In the genomic region with DNA sequence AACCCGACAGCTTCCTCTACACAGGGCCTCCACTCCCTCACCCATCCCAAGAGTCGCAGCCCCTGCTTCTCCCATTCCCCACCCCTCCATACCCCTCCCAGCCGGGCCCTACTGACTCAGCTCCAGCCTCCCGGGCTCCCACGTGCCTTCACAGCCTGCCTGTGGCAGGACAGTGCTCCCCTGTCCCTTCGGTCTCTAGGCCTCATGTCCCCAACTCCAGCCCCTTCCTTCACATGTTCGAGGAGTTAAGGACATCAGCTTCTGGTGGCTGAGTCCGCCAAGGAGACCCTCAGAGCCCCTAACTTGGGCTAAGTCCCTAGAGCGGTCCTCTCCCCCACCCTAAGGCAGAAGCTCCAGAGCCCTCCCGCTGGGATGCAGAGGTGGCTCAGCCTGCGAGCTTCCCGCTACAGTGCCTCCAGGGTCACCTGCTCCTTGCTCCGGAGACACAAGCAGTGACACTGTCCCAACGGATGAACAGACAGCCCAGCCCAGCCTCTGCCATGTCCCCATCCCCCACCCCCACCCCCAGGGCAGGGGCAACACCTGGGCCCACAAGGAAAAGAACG, we compare ENCODE assay signal across 9 cellular contexts. TPM values are rescaled to one million over a fixed set of nuclear protein-coding genes. Genes with fewer than 3 reads are reported as not detected.
DNase-seq lines count a peak whose midpoint lies in the region; ATAC-seq, FAIRE-seq and TF ChIP-seq lines count a peak whose summit lies in the region.
"Had no signal": no experiment of that assay in that cellular context is flagged by ENCODE, and none has a peak within 500 bp of the region (broad histone marks: within the 10 kb centered on the region; RNA-seq: fewer than 3 reads in every experiment).

No MANE protein-coding gene starts in this region.

- no peak for DNase-seq in activated CD4-positive, alpha-beta T cell treated with anti-CD3 and anti-CD28 coated beads for 36 hours
- DNase-seq in activated CD4-positive, alpha-beta T cell treated with anti-CD3 and anti-CD28 coated beads, Interleukin-2, amount 50 U/mL, for 4 hours: no peak
- peak; percentile 61 for DNase-seq in astrocyte of the hippocampus (ENCODE audit: low read depth, low spot score)
- no peak for DNase-seq in HepG2 (ENCODE audit: low spot score)
- peak in 1 of 2 donors; percentile 83 for DNase-seq in tibial artery
- no peak for DNase-seq in ACHN

- H4K20me1 ChIP-seq in HepG2 (ENCODE audit: insufficient read depth, low read length): no peaks in the 10 kb centered on the region; the same call in 1 of the 2 replicates

- no TSS peak for BruUV-seq in HepG2 (replicated peaks; lab: Mats Ljungman, UMichigan)

- no peak for FAIRE-seq in HepG2 (lab: Jason Lieb, UNC)

- H3K9me3 ChIP-seq in HepG2 (ENCODE audit: low read length) (no peaks in the 10 kb centered on the region), tibial artery (no peaks in the 10 kb centered on the region)

- H3K4me1 Mint-ChIP-seq in activated CD4-positive, alpha-beta T cell treated with anti-CD3 and anti-CD28 coated beads for 36 hours: peaks cover 47% of the 10 kb centered on the region

- H3K79me2 ChIP-seq in HepG2 (ENCODE audit: insufficient read depth, low read length): no peaks in the 10 kb centered on the region

- in situ Hi-C loops in HepG2 (cut with HindIII; ENCODE audit: extremely low pct_ligation_motif_present, low pct_unique_long_range_greater_than_20kb) (no loop called here), ACHN (cut with HindIII; ENCODE audit: low pct_ligation_motif_present, low pct_unique_long_range_greater_than_20kb, low sequenced_read_pairs) (no loop called here)

- no peak for TF ChIP-seq POLR2A in HepG2 (IDR thresholded peaks at IDR 0.05; ENCODE audit: insufficient read depth in 1 of 2, low read depth in 2 of 2, low read length in 2 of 2)

- no peaks in the 10 kb centered on the region for H3K9me3 Mint-ChIP-seq in activated CD4-positive, alpha-beta T cell treated with anti-CD3 and anti-CD28 coated beads for 36 hours (ENCODE audit: low read depth)

- no peak overlapping the region for H2AFZ ChIP-seq in HepG2 (ENCODE audit: low read length)

- ATAC-seq in activated CD4-positive, alpha-beta T cell treated with anti-CD3 and anti-CD28 coated beads for 36 hours: no peak
- ATAC-seq in HepG2 (peak; percentile 9; the same call in 1 of the 3 replicates), GM19395 (IDR thresholded peaks at IDR 0.05; ENCODE audit: unreplicated experiment) (no peak), HG03097 (IDR thresholded peaks at IDR 0.05; ENCODE audit: low FRiP score, unreplicated experiment) (no peak)

- H3K9ac ChIP-seq in HepG2 (ENCODE audit: insufficient read depth, low read depth, low read length): no peak overlapping the region

- peaks cover 10 to 70% of the 10 kb centered on the region in 2 experiments; a peak in 4 of 5 replicates for H3K27me3 ChIP-seq in HepG2 (ENCODE audit: control insufficient read depth in 1 of 2, insufficient read depth in 2 of 2, low read length in 2 of 2)
- no peaks in the 10 kb centered on the region for H3K27me3 ChIP-seq in tibial artery

- POLR2A ChIA-PET in activated CD4-positive, alpha-beta T cell treated with anti-CD3 and anti-CD28 coated beads for 36 hours (lab: Charles Lee): interaction anchor here (0.5 kb wide), 1 partner anchor 12 kb away, joined by 6 read pairs; no protein-coding TSS in a partner anchor
- POLR2A ChIA-PET in HepG2 (lab: Yijun Ruan, JAX): interaction anchor here (1.3 to 2.0 kb wide), 3 partner anchors 15 to 184 kb away, joined by 3 to 8 read pairs (median 4); a partner anchor contains a TSS

- H3K27ac ChIP-seq in HepG2 (ENCODE audit: extremely low read length, insufficient read depth, low read length): no peak overlapping the region
- peak overlapping the region; percentile 95 to 98 for H3K27ac ChIP-seq in tibial artery

- H3K27ac Mint-ChIP-seq in activated CD4-positive, alpha-beta T cell treated with anti-CD3 and anti-CD28 coated beads for 36 hours: no peak overlapping the region

- H3K36me3 Mint-ChIP-seq in activated CD4-positive, alpha-beta T cell treated with anti-CD3 and anti-CD28 coated beads for 36 hours (ENCODE audit: low read depth): no peaks in the 10 kb centered on the region

- H3K4me3 Mint-ChIP-seq in activated CD4-positive, alpha-beta T cell treated with anti-CD3 and anti-CD28 coated beads for 36 hours: peak overlapping the region; percentile 17

- no peak for TF ChIP-seq EP300 in HepG2 (IDR thresholded peaks at IDR 0.05; ENCODE audit: low read depth in 2 of 2, low read length in 2 of 2)
- TF ChIP-seq EP300 in HepG2 (CRISPR knock-in tag; IDR thresholded peaks at IDR 0.05; ENCODE audit: borderline replicate concordance): no peak

- 7% methylated on average over 11 of the region's 15 CpGs for WGBS in HepG2 (ENCODE audit: low lambda C conversion rate)

- H3K27me3 Mint-ChIP-seq in activated CD4-positive, alpha-beta T cell treated with anti-CD3 and anti-CD28 coated beads for 36 hours: peaks cover 47% of the 10 kb centered on the region

- TF ChIP-seq CTCF in HepG2 (CRISPR knock-in tag; IDR thresholded peaks at IDR 0.05) (no peak), tibial artery (IDR thresholded peaks at IDR 0.05) (no peak)

- peaks cover 84% of the 10 kb centered on the region for H3K4me1 ChIP-seq in HepG2 (ENCODE audit: insufficient read depth, low read length)
- H3K4me1 ChIP-seq in tibial artery: peaks cover 6 to 81% (median 70%) of the 10 kb centered on the region in 4 donors

- H3K4me3 ChIP-seq in HepG2 (replicated peaks in 1 of 3; ENCODE audit: insufficient read depth in 1 of 3, low read depth in 2 of 3, low read length in 3 of 3) (peak overlapping the region; percentile 29 to 65 (median 59); a peak in 4 of 6 replicates), tibial artery (peak overlapping the region; percentile 71 to 73)

- H3K4me2 ChIP-seq in HepG2 (ENCODE audit: low read depth, low read length): peak overlapping the region; percentile 83

- intact Hi-C loops in activated CD4-positive, alpha-beta T cell treated with anti-CD3 and anti-CD28 coated beads for 36 hours (cut with DNase I, micrococcal nuclease): loop anchor here in 1 of 2 experiments (10.0 kb wide), 1 partner anchor 123 kb away; no protein-coding TSS in a partner anchor
- intact Hi-C loops in HepG2 (cut with micrococcal nuclease; ENCODE audit: unreplicated experiment): loop anchor here (2.0 to 10.0 kb wide), 3 partner anchors 15 to 163 kb away; a partner anchor contains a TSS
- intact Hi-C loops in tibial artery (cut with DNase I; ENCODE audit: low total_unique reads): loop anchor here (5.0 kb wide), 2 partner anchors 55 to 95 kb away; a partner anchor contains a TSS

- CTCF ChIA-PET in activated CD4-positive, alpha-beta T cell treated with anti-CD3 and anti-CD28 coated beads for 36 hours (lab: Charles Lee): interaction anchor here (0.6 to 1.4 kb wide), 4 partner anchors 11 to 56 kb away, joined by 3 to 9 read pairs (median 4); a partner anchor contains a TSS
- CTCF ChIA-PET in HepG2 (lab: Yijun Ruan, JAX; ENCODE audit: low intra/inter-chr PET ratio, low total read pairs): no interaction called here

- H3K36me3 ChIP-seq in HepG2 (replicated peaks in 1 of 2; ENCODE audit: control insufficient read depth in 1 of 2, insufficient read depth in 2 of 2, low read length in 2 of 2) (no peaks in the 10 kb centered on the region), tibial artery (peaks cover 0 to 4% (median 0%) of the 10 kb centered on the region in 3 donors)

- TF ChIP-seq RAD21 in HepG2 (CRISPR knock-in tag; IDR thresholded peaks at IDR 0.05): no peak

RNA-seq across cellular contexts. Expression of a gene that starts 0.8 kb away (rescaled TPM):
- 1 to 10 TPM; 4.1 to 4.8 TPM for total RNA-seq in activated CD4-positive, alpha-beta T cell treated with anti-CD3 and anti-CD28 coated beads for 36 hours
- 0.53 and 0.62 TPM in 2 replicates for total RNA-seq in HepG2 (2016; rRNA removed; fragmentation: Illumina TruSeq; extraction: Trizol)
- total RNA-seq in HepG2 (2016; cell fraction: cytosol; rRNA removed; fragmentation: Illumina TruSeq; extraction: Trizol; ENCODE audit: low read depth): 0.79 and 1.2 TPM in 2 replicates
- total RNA-seq in HepG2 (2016; cell fraction: insoluble cytoplasmic fraction; rRNA removed; fragmentation: Illumina TruSeq; extraction: Trizol): 0.24 and 0.84 TPM in 2 replicates
- total RNA-seq in HepG2 (2016; cell fraction: membrane; rRNA removed; fragmentation: Illumina TruSeq; extraction: Trizol): 0.86 and 1.2 TPM in 2 replicates
- 0.62 and 1.0 TPM in 2 replicates for total RNA-seq in HepG2 (2016; cell fraction: nucleus; rRNA removed; fragmentation: Illumina TruSeq; extraction: Trizol)
- polyA plus RNA-seq in HepG2 (2011; rRNA removed): 0.20 and 0.44 TPM in 2 replicates
- polyA plus RNA-seq in HepG2 (2011; cell fraction: cytosol; rRNA removed): 0.08 and 0.09 TPM in 2 replicates
- 1.7 and 2.4 TPM in 2 replicates for polyA plus RNA-seq in HepG2 (2011; cell fraction: nucleus; rRNA removed)
- 3.8 and 4.0 TPM in 2 replicates for polyA plus RNA-seq in HepG2 (2012)
- polyA plus RNA-seq in HepG2 (2016; cell fraction: cytosol; fragmentation: Illumina TruSeq; extraction: Trizol; ENCODE audit: low read depth): 0.55 and 0.76 TPM in 2 replicates
- polyA plus RNA-seq in HepG2 (2016; cell fraction: insoluble cytoplasmic fraction; fragmentation: Illumina TruSeq; extraction: Trizol; ENCODE audit: low read depth): 0.35 and 0.52 TPM in 2 replicates
- 0.62 and 0.80 TPM in 2 replicates for polyA plus RNA-seq in HepG2 (2016; cell fraction: membrane; fragmentation: Illumina TruSeq; extraction: Trizol; ENCODE audit: low read depth)
- polyA plus RNA-seq in HepG2 (2016; cell fraction: nucleus; fragmentation: Illumina TruSeq; extraction: Trizol; ENCODE audit: insufficient read depth, low read depth): 2.7 and 3.3 TPM in 2 replicates
- polyA minus RNA-seq in HepG2 (2011; rRNA and poly(A)+ RNA removed; ENCODE audit: low replicate concordance): 0.38 and 3.6 TPM in 2 replicates
- 1.1 TPM in 1 of 2 replicates, not detected in the other for polyA minus RNA-seq in HepG2 (2011; cell fraction: cytosol; rRNA and poly(A)+ RNA removed)
- polyA minus RNA-seq in HepG2 (2011; cell fraction: nucleus; rRNA and poly(A)+ RNA removed): 0.25 and 0.64 TPM in 2 replicates

RNA-seq across cellular contexts. Expression of a gene that starts 15.4 kb away (rescaled TPM):
- 10 to 100 TPM; 20.7 to 27.3 TPM for total RNA-seq in activated CD4-positive, alpha-beta T cell treated with anti-CD3 and anti-CD28 coated beads for 36 hours
- total RNA-seq in HepG2 (2016; rRNA removed; fragmentation: Illumina TruSeq; extraction: Trizol): 10.2 and 21.5 TPM in 2 replicates
- 1.7 and 2.5 TPM in 2 replicates for total RNA-seq in HepG2 (2016; cell fraction: cytosol; rRNA removed; fragmentation: Illumina TruSeq; extraction: Trizol; ENCODE audit: low read depth)
- 9.4 and 21.0 TPM in 2 replicates for total RNA-seq in HepG2 (2016; cell fraction: insoluble cytoplasmic fraction; rRNA removed; fragmentation: Illumina TruSeq; extraction: Trizol)
- total RNA-seq in HepG2 (2016; cell fraction: membrane; rRNA removed; fragmentation: Illumina TruSeq; extraction: Trizol): 5.8 and 7.3 TPM in 2 replicates
- total RNA-seq in HepG2 (2016; cell fraction: nucleus; rRNA removed; fragmentation: Illumina TruSeq; extraction: Trizol): 26.3 and 31.0 TPM in 2 replicates
- polyA plus RNA-seq in HepG2 (2011; rRNA removed): 15.4 and 22.5 TPM in 2 replicates
- 13.1 and 17.3 TPM in 2 replicates for polyA plus RNA-seq in HepG2 (2011; cell fraction: cytosol; rRNA removed)
- polyA plus RNA-seq in HepG2 (2011; cell fraction: nucleus; rRNA removed): 62.4 and 64.6 TPM in 2 replicates
- 12.1 and 17.0 TPM in 2 replicates for polyA plus RNA-seq in HepG2 (2012)
- polyA plus RNA-seq in HepG2 (2016; cell fraction: cytosol; fragmentation: Illumina TruSeq; extraction: Trizol; ENCODE audit: low read depth): 1.1 and 1.3 TPM in 2 replicates
- 8.7 and 8.9 TPM in 2 replicates for polyA plus RNA-seq in HepG2 (2016; cell fraction: insoluble cytoplasmic fraction; fragmentation: Illumina TruSeq; extraction: Trizol; ENCODE audit: low read depth)
- polyA plus RNA-seq in HepG2 (2016; cell fraction: membrane; fragmentation: Illumina TruSeq; extraction: Trizol; ENCODE audit: low read depth): 3.0 and 4.1 TPM in 2 replicates
- 33.0 and 37.5 TPM in 2 replicates for polyA plus RNA-seq in HepG2 (2016; cell fraction: nucleus; fragmentation: Illumina TruSeq; extraction: Trizol; ENCODE audit: insufficient read depth, low read depth)
- 28.1 and 43.5 TPM in 2 replicates for polyA minus RNA-seq in HepG2 (2011; rRNA and poly(A)+ RNA removed; ENCODE audit: low replicate concordance)
- 15.1 and 16.0 TPM in 2 replicates for polyA minus RNA-seq in HepG2 (2011; cell fraction: cytosol; rRNA and poly(A)+ RNA removed)
- 30.7 and 33.6 TPM in 2 replicates for polyA minus RNA-seq in HepG2 (2011; cell fraction: nucleus; rRNA and poly(A)+ RNA removed)

RNA-seq across cellular contexts. Expression of a gene that starts 20.7 kb away (rescaled TPM):
- total RNA-seq in activated CD4-positive, alpha-beta T cell treated with anti-CD3 and anti-CD28 coated beads for 36 hours: 10 to 100 TPM; 48.4 to 49.0 TPM
- total RNA-seq in HepG2 (2016; rRNA removed; fragmentation: Illumina TruSeq; extraction: Trizol): 42.5 and 43.0 TPM in 2 replicates
- total RNA-seq in HepG2 (2016; cell fraction: cytosol; rRNA removed; fragmentation: Illumina TruSeq; extraction: Trizol; ENCODE audit: low read depth): 7.5 and 8.4 TPM in 2 replicates
- total RNA-seq in HepG2 (2016; cell fraction: insoluble cytoplasmic fraction; rRNA removed; fragmentation: Illumina TruSeq; extraction: Trizol): 41.2 and 42.3 TPM in 2 replicates
- total RNA-seq in HepG2 (2016; cell fraction: membrane; rRNA removed; fragmentation: Illumina TruSeq; extraction: Trizol): 21.7 and 24.5 TPM in 2 replicates
- 22.4 and 24.6 TPM in 2 replicates for total RNA-seq in HepG2 (2016; cell fraction: nucleus; rRNA removed; fragmentation: Illumina TruSeq; extraction: Trizol)
- 16.3 and 18.5 TPM in 2 replicates for polyA plus RNA-seq in HepG2 (2011; rRNA removed)
- polyA plus RNA-seq in HepG2 (2011; cell fraction: cytosol; rRNA removed): 19.7 and 19.8 TPM in 2 replicates
- 20.0 and 25.1 TPM in 2 replicates for polyA plus RNA-seq in HepG2 (2011; cell fraction: nucleus; rRNA removed)
- polyA plus RNA-seq in HepG2 (2012): 12.8 and 19.4 TPM in 2 replicates
- polyA plus RNA-seq in HepG2 (2016; cell fraction: cytosol; fragmentation: Illumina TruSeq; extraction: Trizol; ENCODE audit: low read depth): 5.7 and 6.2 TPM in 2 replicates
- polyA plus RNA-seq in HepG2 (2016; cell fraction: insoluble cytoplasmic fraction; fragmentation: Illumina TruSeq; extraction: Trizol; ENCODE audit: low read depth): 26.4 and 36.5 TPM in 2 replicates
- 12.8 and 14.1 TPM in 2 replicates for polyA plus RNA-seq in HepG2 (2016; cell fraction: membrane; fragmentation: Illumina TruSeq; extraction: Trizol; ENCODE audit: low read depth)
- polyA plus RNA-seq in HepG2 (2016; cell fraction: nucleus; fragmentation: Illumina TruSeq; extraction: Trizol; ENCODE audit: insufficient read depth, low read depth): 33.8 and 36.4 TPM in 2 replicates
- 23.8 and 78.9 TPM in 2 replicates for polyA minus RNA-seq in HepG2 (2011; rRNA and poly(A)+ RNA removed; ENCODE audit: low replicate concordance)
- 9.2 and 9.3 TPM in 2 replicates for polyA minus RNA-seq in HepG2 (2011; cell fraction: cytosol; rRNA and poly(A)+ RNA removed)
- polyA minus RNA-seq in HepG2 (2011; cell fraction: nucleus; rRNA and poly(A)+ RNA removed): 13.9 and 19.9 TPM in 2 replicates

RNA-seq across cellular contexts. Expression of a gene that starts 37.4 kb away (rescaled TPM):
- not detected for total RNA-seq in activated CD4-positive, alpha-beta T cell treated with anti-CD3 and anti-CD28 coated beads for 36 hours
- not detected in 2 replicates for total RNA-seq in HepG2 (2016; rRNA removed; fragmentation: Illumina TruSeq; extraction: Trizol)
- not detected in 2 replicates for total RNA-seq in HepG2 (2016; cell fraction: cytosol; rRNA removed; fragmentation: Illumina TruSeq; extraction: Trizol; ENCODE audit: low read depth)
- total RNA-seq in HepG2 (2016; cell fraction: insoluble cytoplasmic fraction; rRNA removed; fragmentation: Illumina TruSeq; extraction: Trizol): not detected in 2 replicates
- not detected in 2 replicates for total RNA-seq in HepG2 (2016; cell fraction: membrane; rRNA removed; fragmentation: Illumina TruSeq; extraction: Trizol)
- not detected in 2 replicates for total RNA-seq in HepG2 (2016; cell fraction: nucleus; rRNA removed; fragmentation: Illumina TruSeq; extraction: Trizol)
- polyA plus RNA-seq in HepG2 (2011; rRNA removed): not detected in 2 replicates
- not detected in 2 replicates for polyA plus RNA-seq in HepG2 (2011; cell fraction: cytosol; rRNA removed)
- polyA plus RNA-seq in HepG2 (2011; cell fraction: nucleus; rRNA removed): not detected in 2 replicates
- not detected in 2 replicates for polyA plus RNA-seq in HepG2 (2012)
- polyA plus RNA-seq in HepG2 (2016; cell fraction: cytosol; fragmentation: Illumina TruSeq; extraction: Trizol; ENCODE audit: low read depth): not detected in 2 replicates
- not detected in 2 replicates for polyA plus RNA-seq in HepG2 (2016; cell fraction: insoluble cytoplasmic fraction; fragmentation: Illumina TruSeq; extraction: Trizol; ENCODE audit: low read depth)
- polyA plus RNA-seq in HepG2 (2016; cell fraction: membrane; fragmentation: Illumina TruSeq; extraction: Trizol; ENCODE audit: low read depth): not detected in 2 replicates
- not detected in 2 replicates for polyA plus RNA-seq in HepG2 (2016; cell fraction: nucleus; fragmentation: Illumina TruSeq; extraction: Trizol; ENCODE audit: insufficient read depth, low read depth)
- not detected in 2 replicates for polyA minus RNA-seq in HepG2 (2011; rRNA and poly(A)+ RNA removed; ENCODE audit: low replicate concordance)
- not detected in 2 replicates for polyA minus RNA-seq in HepG2 (2011; cell fraction: cytosol; rRNA and poly(A)+ RNA removed)
- 1.4 and 1.7 TPM in 2 replicates for polyA minus RNA-seq in HepG2 (2011; cell fraction: nucleus; rRNA and poly(A)+ RNA removed)
- total RNA-seq: RPMI7951 had no signal
